ENCODE assay signal across 18 cellular contexts in genomic region chr3:194588236-194588635, GRCh38.
"Had no signal": no experiment of that assay in that cellular context is flagged by ENCODE, and none has a peak within 500 bp of the region (broad histone marks: within the 10 kb centered on the region; RNA-seq: fewer than 3 reads in every experiment).

No MANE protein-coding gene starts in this region.

- H3K4me1 ChIP-seq: breast epithelium, neural progenitor cell had no signal

- DNase-seq: activated B cell treated with CpG ODN at 0.5 μM for 24 hours; activated CD4-positive, alpha-beta T cell treated with anti-CD3 and anti-CD28 coated beads for 4 hours; activated CD8-positive, alpha-beta T cell treated with anti-CD3 and anti-CD28 coated beads for 36 hours; activated naive CD4-positive, alpha-beta T cell treated with anti-CD3 and anti-CD28 coated beads for 36 hours; activated naive CD8-positive, alpha-beta T cell treated with anti-CD3 and anti-CD28 coated beads, Interleukin-2, amount 50 U/mL, for 24 hours; activated T-cell treated with anti-CD3 and anti-CD28 coated beads, Interleukin-2, amount 50 U/mL, for 1 hour; heart right ventricle; kidney glomerular epithelial cell; mucosa of descending colon; naive B cell; spleen; stimulated activated CD4-positive, alpha-beta T cell treated with anti-CD3 and anti-CD28 coated beads, Interleukin-4, amount 100 ng/mL, for 4 hours; stimulated activated naive B cell treated with anti-CD40 and anti-IgM and Interleukin-4, amounts not matched to agents 10 μg/mL and 1 μg/mL and 100 μg/mL, for 72 hours had no signal

- H3K27ac ChIP-seq: neural progenitor cell, parathyroid adenoma, SK-N-MC had no signal

- H3K9ac ChIP-seq: neural progenitor cell, parathyroid adenoma had no signal

- H3K36me3 ChIP-seq: breast epithelium, neural progenitor cell had no signal

- H3K27me3 ChIP-seq: breast epithelium, heart right ventricle, neural progenitor cell, spleen had no signal

- H3K9me3 ChIP-seq: breast epithelium, heart right ventricle, mucosa of descending colon, spleen had no signal

- ATAC-seq: activated CD8-positive, alpha-beta T cell treated with anti-CD3 and anti-CD28 coated beads for 36 hours; activated naive CD8-positive, alpha-beta T cell treated with anti-CD3 and anti-CD28 coated beads, Interleukin-2, amount 50 U/mL, for 24 hours; mucosa of descending colon; sciatic nerve; stimulated activated naive B cell treated with anti-CD40 and anti-IgM and Interleukin-4, amounts not matched to agents 10 μg/mL and 1 μg/mL and 100 μg/mL, for 72 hours had no signal

- H3K4me3 ChIP-seq: breast epithelium, heart right ventricle, mucosa of descending colon, neural progenitor cell, SK-N-MC, spleen had no signal
